In the genomic region with DNA sequence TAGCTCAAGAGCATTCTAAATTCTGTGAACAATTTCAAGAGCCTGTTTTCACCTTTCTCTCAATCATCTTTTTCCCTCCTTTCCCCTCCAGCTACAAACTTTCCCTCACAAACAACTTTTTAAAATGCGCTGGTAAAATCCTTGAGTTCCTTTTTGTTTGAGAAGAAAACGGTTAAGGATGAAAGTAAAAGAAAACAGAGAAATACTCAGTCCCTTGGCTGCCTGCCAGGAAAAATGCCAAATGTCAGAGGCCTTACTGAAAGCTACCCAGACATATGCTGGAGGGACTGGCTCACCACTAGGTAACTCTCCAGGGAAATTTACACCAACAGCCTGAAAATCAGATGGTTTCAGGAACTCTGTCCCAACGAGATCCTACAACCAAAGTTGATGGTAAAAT, we compare ENCODE assay signal across 9 cellular contexts. TPM values are rescaled to one million over a fixed set of nuclear protein-coding genes. Genes with fewer than 3 reads are reported as not detected.
DNase-seq lines count a peak whose midpoint lies in the region; ATAC-seq and FAIRE-seq lines count a peak whose summit lies in the region.
"Had no signal": no experiment of that assay in that cellular context is flagged by ENCODE, and none has a peak within 500 bp of the region (broad histone marks: within the 10 kb centered on the region; RNA-seq: fewer than 3 reads in every experiment).

No MANE protein-coding gene starts in this region.

- no peaks in the 10 kb centered on the region for H3K27me3 ChIP-seq in mesendoderm (ENCODE audit: insufficient read depth, low read length, poor library complexity)

- no peak overlapping the region for H2AK5ac ChIP-seq in mesendoderm (ENCODE audit: low read length)

- no peak overlapping the region for H3K4me2 ChIP-seq in mesendoderm (ENCODE audit: low read length)

- H2BK5ac ChIP-seq in mesendoderm (ENCODE audit: low read length) = no peak overlapping the region

- no peaks in the 10 kb centered on the region for H3K79me1 ChIP-seq in mesendoderm (ENCODE audit: low read length)

- peak overlapping the region; percentile 23 for H2BK15ac ChIP-seq in mesendoderm (replicated peaks; ENCODE audit: low read depth)

- H3K4me3 ChIP-seq in mesendoderm (ENCODE audit: low read length) = no peak overlapping the region

- no peak overlapping the region for H4K8ac ChIP-seq in mesendoderm (ENCODE audit: low read depth, low read length)

- peak; percentile 66 for ATAC-seq in GM18907 (IDR thresholded peaks at IDR 0.05; ENCODE audit: unreplicated experiment)

- no peak overlapping the region for H3K27ac ChIP-seq in mesendoderm (ENCODE audit: low read depth, low read length)

- no peak for FAIRE-seq in HTR-8/SVneo (lab: Jason Lieb, UNC)

- H3K36me3 Mint-ChIP-seq in activated naive CD8-positive, alpha-beta T cell treated with anti-CD3 and anti-CD28 coated beads for 36 hours = no peaks in the 10 kb centered on the region

- H3K36me3 ChIP-seq in mesendoderm (ENCODE audit: control insufficient read depth, insufficient read depth, low read length) = no peaks in the 10 kb centered on the region

- DNase-seq in HT-29 (ENCODE audit: low spot score) = peak; percentile 24
- peak; percentile 61 for DNase-seq in activated naive CD8-positive, alpha-beta T cell treated with anti-CD3 and anti-CD28 coated beads for 36 hours
- no peak for DNase-seq in mesendoderm
- DNase-seq in NCI-H526 treated with DMSO at 0.1 percent for 48 hours (lab: John Stamatoyannopoulos, UW) = no peak
- no peak for DNase-seq in NCI-H526 (lab: John Stamatoyannopoulos, UW)
- no peak for DNase-seq in HTR-8/SVneo (ENCODE audit: insufficient read length, low spot score)
- DNase-seq in D341Med (ENCODE audit: low spot score) = no peak

- no peak overlapping the region for H3K4ac ChIP-seq in mesendoderm (ENCODE audit: low read depth, low read length)

- H2BK120ac ChIP-seq in mesendoderm (ENCODE audit: low read depth, low read length) = no peak overlapping the region

- no peaks in the 10 kb centered on the region for H3K79me2 ChIP-seq in mesendoderm (ENCODE audit: control insufficient read depth, insufficient read depth, low read length)

- peak overlapping the region; percentile 71 for H3K27ac Mint-ChIP-seq in activated naive CD8-positive, alpha-beta T cell treated with anti-CD3 and anti-CD28 coated beads for 36 hours

- no peak overlapping the region for H3K56ac ChIP-seq in mesendoderm (ENCODE audit: low read length)

- no peaks in the 10 kb centered on the region for H3K9me3 Mint-ChIP-seq in activated naive CD8-positive, alpha-beta T cell treated with anti-CD3 and anti-CD28 coated beads for 36 hours
- H3K9me3 Mint-ChIP-seq: central memory CD8-positive, alpha-beta T cell had no signal

- H3K27me3 Mint-ChIP-seq in activated naive CD8-positive, alpha-beta T cell treated with anti-CD3 and anti-CD28 coated beads for 36 hours = peaks cover under 1% of the 10 kb centered on the region
- H3K27me3 Mint-ChIP-seq: central memory CD8-positive, alpha-beta T cell had no signal

- no peak overlapping the region for H3K23ac ChIP-seq in mesendoderm (ENCODE audit: low read length)

- H3K9ac ChIP-seq in mesendoderm (ENCODE audit: low read length) = no peak overlapping the region

- no peak overlapping the region for H4K5ac ChIP-seq in mesendoderm (ENCODE audit: low read length)

- H3K4me1 Mint-ChIP-seq in activated naive CD8-positive, alpha-beta T cell treated with anti-CD3 and anti-CD28 coated beads for 36 hours = peaks cover 13% of the 10 kb centered on the region
- H3K4me1 Mint-ChIP-seq: central memory CD8-positive, alpha-beta T cell had no signal

- H3K18ac ChIP-seq in mesendoderm (ENCODE audit: low read length) = no peak overlapping the region

- 100% methylated on average over 1 of the region's 3 CpGs for WGBS in mesendoderm (ENCODE audit: extremely low coverage, insufficient coverage, low lambda C conversion rate)

- peaks cover 6% of the 10 kb centered on the region for H3K4me1 ChIP-seq in mesendoderm (ENCODE audit: control insufficient read depth, low read depth, low read length)

- peak overlapping the region; percentile 42 for H3K4me3 Mint-ChIP-seq in activated naive CD8-positive, alpha-beta T cell treated with anti-CD3 and anti-CD28 coated beads for 36 hours
- H3K4me3 Mint-ChIP-seq: central memory CD8-positive, alpha-beta T cell had no signal

RNA-seq across cellular contexts. Expression of a gene that starts 11.0 kb away (rescaled TPM):
- 227 TPM in 2 replicates for total RNA-seq in HT-29 (2014; rRNA removed; shearing (Covaris generic))
- 100 to 1,000 TPM; 624 to 628 TPM for total RNA-seq in activated naive CD8-positive, alpha-beta T cell treated with anti-CD3 and anti-CD28 coated beads for 36 hours
- polyA plus RNA-seq in mesendoderm (2013, experiment 1 of 2) = 666 TPM
- polyA plus RNA-seq in mesendoderm (2013, experiment 2 of 2) = 677 TPM

Comparison
In these comparisons a context has a peak if more than half of its experiments do, and no peak if none do; other contexts are left out.
1. DNase-seq: peak in HT-29 (single experiment) and activated naive CD8-positive, alpha-beta T cell treated with anti-CD3 and anti-CD28 coated beads for 36 hours (single experiment); none in mesendoderm (single experiment), NCI-H526 treated with DMSO at 0.1 percent for 48 hours (single experiment), NCI-H526 (0 of 2), HTR-8/SVneo (single experiment) and D341Med (single experiment).